Comparison of ENCODE assay signal across 1 cellular context in the genomic region with DNA sequence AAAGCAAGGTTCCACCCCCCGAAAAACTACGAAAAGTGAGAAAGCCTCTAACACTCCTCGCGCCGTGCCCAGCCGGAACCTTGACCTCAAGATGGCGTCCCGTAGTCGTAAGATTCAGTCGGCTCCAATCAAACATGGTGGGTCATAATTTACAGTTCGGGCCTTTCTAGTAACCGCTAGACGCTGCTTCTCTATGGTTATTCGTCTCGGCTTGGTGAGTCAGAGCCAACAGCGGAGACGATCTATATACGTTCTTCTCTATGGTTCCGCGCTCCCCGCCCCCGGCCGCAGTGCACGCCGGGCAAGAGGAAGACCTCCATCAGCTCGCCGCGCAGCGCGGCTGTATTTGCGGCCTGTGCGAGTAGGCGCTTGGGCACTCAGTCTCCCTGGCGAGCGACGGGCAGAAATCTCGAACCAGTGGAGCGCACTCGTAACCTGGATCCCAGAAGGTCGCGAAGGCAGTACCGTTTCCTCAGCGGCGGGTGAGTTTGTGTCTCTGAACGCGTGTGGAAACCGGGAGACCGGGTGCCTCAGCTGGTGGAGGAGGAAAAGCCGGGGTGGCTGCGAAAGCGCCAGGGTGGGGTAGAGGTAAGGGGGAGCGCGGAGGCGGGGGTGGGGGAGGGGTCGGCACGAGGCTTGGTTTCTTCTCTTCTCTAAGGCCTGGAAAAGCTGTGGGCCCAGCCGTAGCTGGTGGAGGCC.
TF ChIP-seq lines count a peak whose summit lies in the region.

A gene (plus strand): TSS at position 311 of the 699 bp plus-strand sequence. CDS start 13,108 bp downstream, outside the sequence.

TF ChIP-seq in HepG2, 621 proteins besides CTCF, POLR2A, EP300 and RAD21 (continued from another document):
- TF ChIP-seq ZNF577 (CRISPR knock-in tag; IDR thresholded peaks at IDR 0.05; ENCODE audit: borderline replicate concordance, low read depth) (no peak), ZNF569 (CRISPR knock-in tag; IDR thresholded peaks at IDR 0.05; ENCODE audit: borderline replicate concordance) (no peak), NR2F2 (IDR thresholded peaks at IDR 0.05; ENCODE audit: borderline replicate concordance, low read depth) (peak; percentile 21; the same call in 1 of the 2 replicates), IRX3 (CRISPR knock-in tag; IDR thresholded peaks at IDR 0.05; ENCODE audit: borderline replicate concordance, low read depth) (peak; percentile 60; the same call in 1 of the 2 replicates), ZNF350 (CRISPR knock-in tag; IDR thresholded peaks at IDR 0.05; ENCODE audit: borderline replicate concordance, low read depth) (peak; percentile 79; the same call in 1 of the 2 replicates), BCL6 (CRISPR knock-in tag; IDR thresholded peaks at IDR 0.05) (peak; percentile 49), TCF7L2 (IDR thresholded peaks at IDR 0.05; ENCODE audit: low read depth, low read length) (no peak), ZNF567 (CRISPR knock-in tag; IDR thresholded peaks at IDR 0.05; ENCODE audit: borderline replicate concordance) (no peak), TARDBP (CRISPR knock-in tag; IDR thresholded peaks at IDR 0.05) (peak; percentile 63; the same call in 1 of the 2 replicates), ATAD3A (CRISPR knock-in tag; IDR thresholded peaks at IDR 0.05) (no peak), ZNF12 (CRISPR knock-in tag; IDR thresholded peaks at IDR 0.05) (no peak), ZBTB3 (CRISPR knock-in tag; IDR thresholded peaks at IDR 0.05; ENCODE audit: borderline replicate concordance, low read depth) (no peak), YY1 (IDR thresholded peaks at IDR 0.05; ENCODE audit: insufficient read depth, insufficient replicate concordance, low read depth, low read length) (peak; percentile 94), FOXA1 (IDR thresholded peaks at IDR 0.05) (no peak), FOXA1 (CRISPR knock-in tag; IDR thresholded peaks at IDR 0.05) (peak; percentile 18; the same call in 1 of the 2 replicates), MATR3 (CRISPR knock-in tag; IDR thresholded peaks at IDR 0.05) (no peak)
- TF ChIP-seq, protein P1, sequence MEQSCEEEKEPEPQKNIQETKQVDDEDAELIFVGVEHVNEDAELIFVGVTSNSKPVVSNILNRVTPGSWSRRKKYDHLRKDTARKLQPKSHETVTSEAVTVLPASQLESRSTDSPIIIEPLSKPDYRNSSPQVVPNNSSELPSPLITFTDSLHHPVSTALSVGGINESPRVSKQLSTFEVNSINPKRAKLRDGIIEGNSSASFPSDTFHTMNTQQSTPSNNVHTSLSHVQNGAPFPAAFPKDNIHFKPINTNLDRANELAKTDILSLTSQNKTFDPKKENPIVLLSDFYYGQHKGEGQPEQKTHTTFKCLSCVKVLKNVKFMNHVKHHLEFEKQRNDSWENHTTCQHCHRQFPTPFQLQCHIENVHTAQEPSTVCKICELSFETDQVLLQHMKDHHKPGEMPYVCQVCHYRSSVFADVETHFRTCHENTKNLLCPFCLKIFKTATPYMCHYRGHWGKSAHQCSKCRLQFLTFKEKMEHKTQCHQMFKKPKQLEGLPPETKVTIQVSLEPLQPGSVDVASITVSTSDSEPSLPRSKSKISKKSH (CRISPR knock-in tag; IDR thresholded peaks at IDR 0.05; ENCODE audit: borderline replicate concordance) = peak; percentile 45; the same call in 1 of the 2 replicates
- TF ChIP-seq, protein P2, sequence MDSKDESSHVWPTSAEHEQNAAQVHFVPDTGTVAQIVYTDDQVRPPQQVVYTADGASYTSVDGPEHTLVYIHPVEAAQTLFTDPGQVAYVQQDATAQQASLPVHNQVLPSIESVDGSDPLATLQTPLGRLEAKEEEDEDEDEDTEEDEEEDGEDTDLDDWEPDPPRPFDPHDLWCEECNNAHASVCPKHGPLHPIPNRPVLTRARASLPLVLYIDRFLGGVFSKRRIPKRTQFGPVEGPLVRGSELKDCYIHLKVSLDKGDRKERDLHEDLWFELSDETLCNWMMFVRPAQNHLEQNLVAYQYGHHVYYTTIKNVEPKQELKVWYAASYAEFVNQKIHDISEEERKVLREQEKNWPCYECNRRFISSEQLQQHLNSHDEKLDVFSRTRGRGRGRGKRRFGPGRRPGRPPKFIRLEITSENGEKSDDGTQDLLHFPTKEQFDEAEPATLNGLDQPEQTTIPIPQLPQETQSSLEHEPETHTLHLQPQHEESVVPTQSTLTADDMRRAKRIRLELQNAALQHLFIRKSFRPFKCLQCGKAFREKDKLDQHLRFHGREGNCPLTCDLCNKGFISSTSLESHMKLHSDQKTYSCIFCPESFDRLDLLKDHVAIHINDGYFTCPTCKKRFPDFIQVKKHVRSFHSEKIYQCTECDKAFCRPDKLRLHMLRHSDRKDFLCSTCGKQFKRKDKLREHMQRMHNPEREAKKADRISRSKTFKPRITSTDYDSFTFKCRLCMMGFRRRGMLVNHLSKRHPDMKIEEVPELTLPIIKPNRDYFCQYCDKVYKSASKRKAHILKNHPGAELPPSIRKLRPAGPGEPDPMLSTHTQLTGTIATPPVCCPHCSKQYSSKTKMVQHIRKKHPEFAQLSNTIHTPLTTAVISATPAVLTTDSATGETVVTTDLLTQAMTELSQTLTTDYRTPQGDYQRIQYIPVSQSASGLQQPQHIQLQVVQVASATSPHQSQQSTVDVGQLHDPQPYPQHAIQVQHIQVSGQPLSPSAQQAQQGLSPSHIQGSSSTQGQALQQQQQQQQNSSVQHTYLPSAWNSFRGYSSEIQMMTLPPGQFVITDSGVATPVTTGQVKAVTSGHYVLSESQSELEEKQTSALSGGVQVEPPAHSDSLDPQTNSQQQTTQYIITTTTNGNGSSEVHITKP (CRISPR knock-in tag; IDR thresholded peaks at IDR 0.05; ENCODE audit: low read depth) = peak; percentile 44; the same call in 1 of the 2 replicates
- TF ChIP-seq, protein P3, sequence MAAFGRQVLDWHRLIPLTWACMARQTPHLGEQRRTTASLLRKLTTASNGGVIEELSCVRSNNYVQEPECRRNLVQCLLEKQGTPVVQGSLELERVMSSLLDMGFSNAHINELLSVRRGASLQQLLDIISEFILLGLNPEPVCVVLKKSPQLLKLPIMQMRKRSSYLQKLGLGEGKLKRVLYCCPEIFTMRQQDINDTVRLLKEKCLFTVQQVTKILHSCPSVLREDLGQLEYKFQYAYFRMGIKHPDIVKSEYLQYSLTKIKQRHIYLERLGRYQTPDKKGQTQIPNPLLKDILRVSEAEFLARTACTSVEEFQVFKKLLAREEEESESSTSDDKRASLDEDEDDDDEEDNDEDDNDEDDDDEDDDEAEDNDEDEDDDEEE (CRISPR knock-in tag; IDR thresholded peaks at IDR 0.05) = no peak; the same call in 1 of the 2 replicates
- TF ChIP-seq, protein P4, sequence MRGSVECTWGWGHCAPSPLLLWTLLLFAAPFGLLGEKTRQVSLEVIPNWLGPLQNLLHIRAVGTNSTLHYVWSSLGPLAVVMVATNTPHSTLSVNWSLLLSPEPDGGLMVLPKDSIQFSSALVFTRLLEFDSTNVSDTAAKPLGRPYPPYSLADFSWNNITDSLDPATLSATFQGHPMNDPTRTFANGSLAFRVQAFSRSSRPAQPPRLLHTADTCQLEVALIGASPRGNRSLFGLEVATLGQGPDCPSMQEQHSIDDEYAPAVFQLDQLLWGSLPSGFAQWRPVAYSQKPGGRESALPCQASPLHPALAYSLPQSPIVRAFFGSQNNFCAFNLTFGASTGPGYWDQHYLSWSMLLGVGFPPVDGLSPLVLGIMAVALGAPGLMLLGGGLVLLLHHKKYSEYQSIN (CRISPR knock-in tag; IDR thresholded peaks at IDR 0.05; ENCODE audit: borderline replicate concordance) = peak; percentile 68; the same call in 1 of the 2 replicates
